17 cellular contexts compared by ENCODE assay signal in the genomic region with DNA sequence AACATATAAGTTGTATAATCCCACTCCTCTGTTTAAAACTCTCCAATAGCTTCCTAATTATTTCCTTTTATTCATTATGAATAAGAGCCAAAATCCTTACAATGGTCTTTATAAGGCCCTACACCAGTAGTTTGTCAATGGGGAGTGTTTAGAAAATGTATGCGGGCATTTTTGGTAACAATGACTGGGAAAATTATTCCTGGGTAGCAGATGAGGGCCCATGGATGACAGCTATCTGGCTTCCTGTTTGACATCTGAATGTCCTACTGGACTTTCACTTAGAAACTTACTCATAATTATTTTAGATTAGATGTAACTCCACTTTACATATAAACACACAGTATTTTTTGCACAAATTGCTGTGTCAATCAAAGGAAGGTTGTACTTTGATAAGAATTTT.
DNase-seq lines count a peak whose midpoint lies in the region; ATAC-seq and TF ChIP-seq lines count a peak whose summit lies in the region.
"Had no signal": no experiment of that assay in that cellular context is flagged by ENCODE, and none has a peak within 500 bp of the region (broad histone marks: within the 10 kb centered on the region; RNA-seq: fewer than 3 reads in every experiment).

No MANE protein-coding gene starts in this region.

- no peak overlapping the region for H3K14ac ChIP-seq in trophoblast cell (ENCODE audit: low read length)

- no peak overlapping the region for H3K23ac ChIP-seq in trophoblast cell (ENCODE audit: low read length)

- no peak overlapping the region for H4K12ac ChIP-seq in trophoblast cell (ENCODE audit: low read depth, low read length)

- H3K27me3 ChIP-seq in cardiac muscle cell, result no peaks in the 10 kb centered on the region
- H3K27me3 ChIP-seq in right cardiac atrium (ENCODE audit: control insufficient read depth, insufficient read depth), result no peaks in the 10 kb centered on the region
- H3K27me3 ChIP-seq in trophoblast cell (ENCODE audit: insufficient read depth, low read length), result no peaks in the 10 kb centered on the region
- no peaks in the 10 kb centered on the region for H3K27me3 ChIP-seq in body of pancreas
- H3K27me3 ChIP-seq: BLaER1 had no signal

- H2BK120ac ChIP-seq in trophoblast cell (ENCODE audit: insufficient read depth, low read length, poor library complexity), result no peak overlapping the region

- H4K8ac ChIP-seq in trophoblast cell (ENCODE audit: low read depth, low read length), result no peak overlapping the region

- H3K36me3 ChIP-seq in cardiac muscle cell (no peaks in the 10 kb centered on the region), trophoblast cell (ENCODE audit: control insufficient read depth in 1 of 2, insufficient read depth in 2 of 2, low read length in 2 of 2) (no peaks in the 10 kb centered on the region), body of pancreas (replicated peaks in 1 of 2; ENCODE audit: insufficient read depth in 1 of 2, low read depth in 2 of 2) (no peaks in the 10 kb centered on the region)

- H3K79me1 ChIP-seq in trophoblast cell (ENCODE audit: low read length), result no peaks in the 10 kb centered on the region

- no peak overlapping the region for H3K4ac ChIP-seq in trophoblast cell (ENCODE audit: low read depth, low read length)

- H3K27ac ChIP-seq in cardiac muscle cell (peak overlapping the region; percentile 6), right cardiac atrium (ENCODE audit: low read length) (no peak overlapping the region), trophoblast cell (ENCODE audit: low read depth, low read length) (no peak overlapping the region), body of pancreas (no peak overlapping the region)
- H3K27ac ChIP-seq: 22Rv1, BLaER1, C4-2B had no signal

- H4K91ac ChIP-seq in trophoblast cell (ENCODE audit: low read depth, low read length), result no peak overlapping the region

- no peak overlapping the region for H2AFZ ChIP-seq in trophoblast cell (ENCODE audit: insufficient read depth, low read length, poor library complexity)
- H2AFZ ChIP-seq: GM23338 had no signal

- no peaks in the 10 kb centered on the region for H3K79me2 ChIP-seq in trophoblast cell (ENCODE audit: control insufficient read depth, insufficient read depth, low read length, poor library complexity)

- no peak overlapping the region for H2BK5ac ChIP-seq in trophoblast cell (ENCODE audit: low read depth, low read length, poor library complexity)

- DNase-seq in cardiac muscle cell (ENCODE audit: low read depth in 1 of 2, low spot score in 1 of 2) (no peak), right cardiac atrium (no peak), dermis microvascular lymphatic vessel endothelial cell (ENCODE audit: low read depth in 2 of 2) (peak; percentile 16 to 37), trophoblast cell (peak; percentile 37 to 83), NCI-H1417 (lab: John Stamatoyannopoulos, UW) (no peak), body of pancreas (no peak)
- DNase-seq: Caco-2; CD4-positive, CD25-positive, alpha-beta regulatory T cell; CD8-positive, alpha-beta T cell; DMS153; DND-41; H9 had no signal

- H2BK12ac ChIP-seq in trophoblast cell (ENCODE audit: low read length), result no peak overlapping the region

- no peak overlapping the region for H3K9ac ChIP-seq in trophoblast cell (ENCODE audit: low read length)
- H3K9ac ChIP-seq: BLaER1 had no signal

- H3K9me3 ChIP-seq in cardiac muscle cell (ENCODE audit: low read depth) (no peaks in the 10 kb centered on the region), right cardiac atrium (ENCODE audit: control insufficient read depth, low read length) (no peaks in the 10 kb centered on the region), trophoblast cell (ENCODE audit: insufficient read depth, low read depth, low read length) (no peaks in the 10 kb centered on the region), body of pancreas (no peaks in the 10 kb centered on the region)
- H3K9me3 ChIP-seq: BLaER1, Caco-2 had no signal

- no peak overlapping the region for H3K18ac ChIP-seq in trophoblast cell (ENCODE audit: low read length)

- peaks cover 22% of the 10 kb centered on the region for H3K4me1 ChIP-seq in cardiac muscle cell (ENCODE audit: low read depth)
- H3K4me1 ChIP-seq in right cardiac atrium (ENCODE audit: control insufficient read depth, insufficient read depth, low read length), result no peaks in the 10 kb centered on the region
- H3K4me1 ChIP-seq in trophoblast cell (ENCODE audit: control insufficient read depth in 1 of 2, insufficient read depth in 2 of 2, low read length in 2 of 2), result peaks cover 6 to 9% of the 10 kb centered on the region in 2 experiments
- H3K4me1 ChIP-seq in body of pancreas, result no peaks in the 10 kb centered on the region
- H3K4me1 ChIP-seq: BLaER1, Caco-2 had no signal

- no peak overlapping the region for H3K4me2 ChIP-seq in trophoblast cell (ENCODE audit: low read length)
- H3K4me2 ChIP-seq: BLaER1, GM23338 had no signal

- intact Hi-C loops in right cardiac atrium (cut with DNase I) (no loop called here), body of pancreas (cut with DNase I) (no loop called here)

- TF ChIP-seq CTCF in cardiac muscle cell (IDR thresholded peaks at IDR 0.05; ENCODE audit: low read depth, low read length), result no peak
- TF ChIP-seq CTCF in body of pancreas (IDR thresholded peaks at IDR 0.05), result no peak

- no peak overlapping the region for H2AK5ac ChIP-seq in trophoblast cell (ENCODE audit: low read length)

- ATAC-seq in right cardiac atrium (no peak), body of pancreas (no peak)
- ATAC-seq: CD8-positive, alpha-beta T cell; GM23338; HCT116 had no signal

- H3K4me3 ChIP-seq in cardiac muscle cell (no peak overlapping the region), right cardiac atrium (ENCODE audit: low read length) (no peak overlapping the region), trophoblast cell (ENCODE audit: low read depth, low read length) (no peak overlapping the region), body of pancreas (no peak overlapping the region)
- H3K4me3 ChIP-seq: BLaER1, GM23338 had no signal

- WGBS in right cardiac atrium, result 79% methylated on average over 1 of the region's 1 CpG
- no CpG with 5 or more reads among the region's 1 CpG for WGBS in trophoblast cell (ENCODE audit: extremely low coverage, insufficient coverage, insufficient read length)
- WGBS in body of pancreas, 2 donors, result 93 to 100% methylated on average over 1 of the region's 1 CpG

- no peak for TF ChIP-seq POLR2A in body of pancreas (IDR thresholded peaks at IDR 0.05)

Comparison
In these comparisons a context has a peak if more than half of its experiments do, and no peak if none do; other contexts are left out.
1. DNase-seq: peak in dermis microvascular lymphatic vessel endothelial cell (2 of 2) and trophoblast cell (2 of 2); none in cardiac muscle cell (0 of 2), right cardiac atrium (0 of 3), NCI-H1417 (0 of 3) and body of pancreas (0 of 4).